ENCODE assay signal across 17 cellular contexts in the genomic region with DNA sequence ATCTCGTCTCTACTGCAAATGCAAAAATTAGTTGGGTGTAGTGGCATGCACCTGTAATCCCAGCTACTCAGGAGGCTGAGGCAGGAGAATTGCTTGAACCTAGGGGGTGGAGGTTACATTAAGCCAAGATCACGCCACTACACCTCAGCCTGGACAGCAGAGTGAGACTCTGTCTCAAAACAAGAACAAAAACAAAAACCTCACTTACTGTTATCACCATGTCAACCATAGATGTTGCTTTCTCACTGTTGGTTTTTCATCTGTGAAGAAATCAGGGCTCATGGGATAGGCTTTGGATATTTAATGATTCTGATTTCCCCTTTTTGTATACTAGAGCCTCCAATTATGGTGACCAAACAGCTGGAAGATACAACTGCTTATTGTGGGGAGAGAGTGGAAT. TPM values are rescaled to one million over a fixed set of nuclear protein-coding genes. Genes with fewer than 3 reads are reported as not detected.
DNase-seq lines count a peak whose midpoint lies in the region; ATAC-seq and TF ChIP-seq lines count a peak whose summit lies in the region.
"Had no signal": no experiment of that assay in that cellular context is flagged by ENCODE, and none has a peak within 500 bp of the region (broad histone marks: within the 10 kb centered on the region; RNA-seq: fewer than 3 reads in every experiment).

No MANE protein-coding gene starts in this region.

- H3K27me3 ChIP-seq in gastrocnemius medialis: no peaks in the 10 kb centered on the region

- intact Hi-C loops in activated B cell treated with CpG ODN at 0.5 μM for 24 hours (cut with micrococcal nuclease) (loop anchor here (1.0 kb wide), 1 partner anchor 12 kb away; no protein-coding TSS in a partner anchor), gastrocnemius medialis (cut with DNase I; ENCODE audit: low total_unique reads) (no loop called here)

- H3K36me3 Mint-ChIP-seq in stimulated activated naive CD8-positive, alpha-beta T cell treated with anti-CD3 and anti-CD28 coated beads, Interleukin-15, Interleukin-2, amounts not matched to agents 100 ng/mL and 50 ng/mL, for 24 hours (ENCODE audit: low read depth): no peaks in the 10 kb centered on the region
- no peaks in the 10 kb centered on the region for H3K36me3 Mint-ChIP-seq in activated B cell treated with CpG ODN at 0.5 μM for 24 hours (ENCODE audit: low read depth)
- H3K36me3 Mint-ChIP-seq in WTC11: no peaks in the 10 kb centered on the region

- H3K4me1 Mint-ChIP-seq in stimulated activated naive CD8-positive, alpha-beta T cell treated with anti-CD3 and anti-CD28 coated beads, Interleukin-15, Interleukin-2, amounts not matched to agents 100 ng/mL and 50 ng/mL, for 24 hours (ENCODE audit: low read depth): peaks cover 7% of the 10 kb centered on the region
- H3K4me1 Mint-ChIP-seq in activated B cell treated with CpG ODN at 0.5 μM for 24 hours: peaks cover 14% of the 10 kb centered on the region
- no peaks in the 10 kb centered on the region for H3K4me1 Mint-ChIP-seq in WTC11

- H3K27me3 Mint-ChIP-seq in stimulated activated naive CD8-positive, alpha-beta T cell treated with anti-CD3 and anti-CD28 coated beads, Interleukin-15, Interleukin-2, amounts not matched to agents 100 ng/mL and 50 ng/mL, for 24 hours: peaks cover 27% of the 10 kb centered on the region
- peaks cover 2% of the 10 kb centered on the region for H3K27me3 Mint-ChIP-seq in activated B cell treated with CpG ODN at 0.5 μM for 24 hours
- peaks cover 11% of the 10 kb centered on the region for H3K27me3 Mint-ChIP-seq in WTC11 (ENCODE audit: low read depth)

- no peak overlapping the region for H3K4me3 Mint-ChIP-seq in stimulated activated naive CD8-positive, alpha-beta T cell treated with anti-CD3 and anti-CD28 coated beads, Interleukin-15, Interleukin-2, amounts not matched to agents 100 ng/mL and 50 ng/mL, for 24 hours
- H3K4me3 Mint-ChIP-seq in activated B cell treated with CpG ODN at 0.5 μM for 24 hours (no peak overlapping the region), WTC11 (no peak overlapping the region)
- H3K4me3 Mint-ChIP-seq: CD4-positive, alpha-beta T cell had no signal

- no peaks in the 10 kb centered on the region for H3K9me3 Mint-ChIP-seq in stimulated activated naive CD8-positive, alpha-beta T cell treated with anti-CD3 and anti-CD28 coated beads, Interleukin-15, Interleukin-2, amounts not matched to agents 100 ng/mL and 50 ng/mL, for 24 hours
- no peaks in the 10 kb centered on the region for H3K9me3 Mint-ChIP-seq in activated B cell treated with CpG ODN at 0.5 μM for 24 hours
- H3K9me3 Mint-ChIP-seq in WTC11: no peaks in the 10 kb centered on the region
- H3K9me3 Mint-ChIP-seq: CD4-positive, alpha-beta T cell; IgD-negative memory B cell had no signal

- no peaks in the 10 kb centered on the region for H3K9me3 ChIP-seq in gastrocnemius medialis

- peak overlapping the region; percentile 63 to 80 (median 76) for H3K27ac ChIP-seq in gastrocnemius medialis

- POLR2A ChIA-PET in activated B cell treated with CpG ODN at 0.5 μM for 24 hours (lab: Charles Lee): interaction anchor here (0.6 to 0.8 kb wide), 3 partner anchors 19 to 96 kb away, joined by 3 to 4 read pairs (median 3); no protein-coding TSS in a partner anchor
- POLR2A ChIA-PET in WTC11 (lab: Charles Lee): no interaction called here

- peaks cover 4 to 96% of the 10 kb centered on the region in 2 donors for H3K36me3 ChIP-seq in gastrocnemius medialis

- H3K4me1 ChIP-seq in gastrocnemius medialis: peaks cover 0 to 5% of the 10 kb centered on the region in 2 donors

- TF ChIP-seq POLR2A in gastrocnemius medialis (IDR thresholded peaks at IDR 0.05): no peak

- no peak for ATAC-seq in stimulated activated naive CD8-positive, alpha-beta T cell treated with anti-CD3 and anti-CD28 coated beads, Interleukin-15, Interleukin-2, amounts not matched to agents 100 U/mL and 50 U/mL, for 24 hours
- ATAC-seq in activated B cell treated with CpG ODN at 0.5 μM for 24 hours (ENCODE audit: low read depth) (peak; percentile 28), gastrocnemius medialis (no peak), WTC11 (no peak)

- in situ Hi-C loops in gastrocnemius medialis (cut with MboI; ENCODE audit: low sequenced_read_pairs in 4 of 4): no loop called here

- H3K27ac Mint-ChIP-seq in stimulated activated naive CD8-positive, alpha-beta T cell treated with anti-CD3 and anti-CD28 coated beads, Interleukin-15, Interleukin-2, amounts not matched to agents 100 ng/mL and 50 ng/mL, for 24 hours: peak overlapping the region; percentile 33
- peak overlapping the region; percentile 22 for H3K27ac Mint-ChIP-seq in activated B cell treated with CpG ODN at 0.5 μM for 24 hours
- H3K27ac Mint-ChIP-seq in WTC11: no peak overlapping the region
- H3K27ac Mint-ChIP-seq: CD4-positive, alpha-beta T cell; IgD-negative memory B cell had no signal

- no peak overlapping the region for H3K4me3 ChIP-seq in gastrocnemius medialis

- CTCF ChIA-PET in activated B cell treated with CpG ODN at 0.5 μM for 24 hours (lab: Charles Lee): no interaction called here
- CTCF ChIA-PET in WTC11 (lab: Charles Lee): no interaction called here

- DNase-seq in stimulated activated naive CD8-positive, alpha-beta T cell treated with anti-CD3 and anti-CD28 coated beads, Interleukin-15, Interleukin-2, amounts not matched to agents 100 U/mL and 50 U/mL, for 24 hours: no peak
- DNase-seq in activated B cell treated with CpG ODN at 0.5 μM for 24 hours (no peak), gastrocnemius medialis (no peak), WTC11 (ENCODE audit: low spot score) (no peak), HT-29 (ENCODE audit: low spot score) (no peak)
- no peak for DNase-seq in stimulated activated CD8-positive, alpha-beta memory T cell treated with anti-CD3 and anti-CD28 coated beads, Interleukin-4, amount 100 ng/mL, for 48 hours
- DNase-seq: ACHN; C1 segment of cervical spinal cord; Calu3; CD4-positive, alpha-beta T cell; DMS 273 treated with DMSO at 0.1 percent for 48 hours; EL had no signal

- TF ChIP-seq CTCF in activated B cell treated with CpG ODN at 0.5 μM for 24 hours (IDR thresholded peaks at IDR 0.05) (no peak), gastrocnemius medialis (IDR thresholded peaks at IDR 0.05 in 4 of 5, conservative IDR thresholded peaks at IDR 0.05 in 1 of 5) (no peak), WTC11 (IDR thresholded peaks at IDR 0.05) (no peak)

TF ChIP-seq in WTC11, 78 proteins besides CTCF, POLR2A, EP300 and RAD21 (continues in another document):
- TF ChIP-seq, protein P1, sequence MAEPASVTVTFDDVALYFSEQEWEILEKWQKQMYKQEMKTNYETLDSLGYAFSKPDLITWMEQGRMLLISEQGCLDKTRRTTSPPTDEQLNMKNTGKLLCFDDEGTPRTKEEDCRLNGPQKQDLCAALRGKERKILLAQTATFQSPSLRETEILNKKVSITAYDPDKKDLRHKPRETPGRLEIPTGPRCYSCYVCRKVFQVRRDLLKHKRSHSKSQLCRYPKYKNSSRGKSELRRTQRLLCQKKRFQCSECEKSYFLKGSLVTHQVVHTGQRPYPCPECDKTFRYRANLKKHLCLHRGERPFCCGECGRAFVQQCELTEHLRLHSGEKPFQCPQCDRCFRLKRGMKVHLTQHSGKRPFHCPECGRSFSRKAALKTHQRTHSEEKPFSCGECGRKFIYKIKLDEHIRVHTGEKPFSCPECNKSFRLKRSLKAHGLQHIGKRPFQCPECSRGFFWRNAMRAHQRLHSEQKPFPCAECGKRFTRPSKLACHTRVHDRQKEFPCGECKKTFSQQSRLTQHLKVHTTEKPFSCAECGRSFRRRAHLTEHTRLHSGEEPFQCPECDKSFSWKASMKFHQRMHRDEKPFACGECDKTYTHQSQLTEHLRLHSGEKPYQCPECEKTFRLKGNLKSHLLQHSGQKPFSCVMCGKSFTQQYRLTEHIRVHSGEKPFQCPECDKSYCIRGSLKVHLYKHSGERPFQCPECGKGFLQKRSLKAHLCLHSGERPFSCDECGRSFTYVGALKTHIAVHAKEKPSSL (CRISPR knock-in tag; conservative IDR thresholded peaks at IDR 0.05): no peak
- TF ChIP-seq, protein P2, sequence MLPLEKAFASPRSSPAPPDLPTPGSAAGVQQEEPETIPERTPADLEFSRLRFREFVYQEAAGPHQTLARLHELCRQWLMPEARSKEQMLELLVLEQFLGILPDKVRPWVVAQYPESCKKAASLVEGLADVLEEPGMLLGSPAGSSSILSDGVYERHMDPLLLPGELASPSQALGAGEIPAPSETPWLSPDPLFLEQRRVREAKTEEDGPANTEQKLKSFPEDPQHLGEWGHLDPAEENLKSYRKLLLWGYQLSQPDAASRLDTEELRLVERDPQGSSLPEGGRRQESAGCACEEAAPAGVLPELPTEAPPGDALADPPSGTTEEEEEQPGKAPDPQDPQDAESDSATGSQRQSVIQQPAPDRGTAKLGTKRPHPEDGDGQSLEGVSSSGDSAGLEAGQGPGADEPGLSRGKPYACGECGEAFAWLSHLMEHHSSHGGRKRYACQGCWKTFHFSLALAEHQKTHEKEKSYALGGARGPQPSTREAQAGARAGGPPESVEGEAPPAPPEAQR (CRISPR knock-in tag; IDR thresholded peaks at IDR 0.05): no peak
- TF ChIP-seq TEAD1 (CRISPR knock-in tag; IDR thresholded peaks at IDR 0.05) (no peak), FOXJ3 (CRISPR knock-in tag; IDR thresholded peaks at IDR 0.05; ENCODE audit: borderline replicate concordance) (no peak), ZNF138 (CRISPR knock-in tag; conservative IDR thresholded peaks at IDR 0.05) (no peak), SMAD4 (CRISPR knock-in tag; IDR thresholded peaks at IDR 0.05) (no peak)
- TF ChIP-seq, protein P3, sequence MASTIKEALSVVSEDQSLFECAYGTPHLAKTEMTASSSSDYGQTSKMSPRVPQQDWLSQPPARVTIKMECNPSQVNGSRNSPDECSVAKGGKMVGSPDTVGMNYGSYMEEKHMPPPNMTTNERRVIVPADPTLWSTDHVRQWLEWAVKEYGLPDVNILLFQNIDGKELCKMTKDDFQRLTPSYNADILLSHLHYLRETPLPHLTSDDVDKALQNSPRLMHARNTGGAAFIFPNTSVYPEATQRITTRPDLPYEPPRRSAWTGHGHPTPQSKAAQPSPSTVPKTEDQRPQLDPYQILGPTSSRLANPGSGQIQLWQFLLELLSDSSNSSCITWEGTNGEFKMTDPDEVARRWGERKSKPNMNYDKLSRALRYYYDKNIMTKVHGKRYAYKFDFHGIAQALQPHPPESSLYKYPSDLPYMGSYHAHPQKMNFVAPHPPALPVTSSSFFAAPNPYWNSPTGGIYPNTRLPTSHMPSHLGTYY (CRISPR knock-in tag; IDR thresholded peaks at IDR 0.05): no peak

RNA-seq across cellular contexts. Expression of a gene that starts 49.7 kb away (rescaled TPM):
- total RNA-seq in activated B cell treated with CpG ODN at 0.5 μM for 24 hours: 36.8 and 42.7 TPM in 2 replicates
- 10 to 100 TPM; 32.3 to 67.3 (median 36.1) TPM for total RNA-seq in gastrocnemius medialis
- 17.6 to 19.8 TPM (median 19.1 TPM) in 3 replicates for total RNA-seq in WTC11 (2021)
- 28.4 and 74.1 TPM in 2 replicates for total RNA-seq in HT-29 (2014; rRNA removed; shearing (Covaris generic))

RNA-seq across cellular contexts. Expression of a gene that starts 52.9 kb away (rescaled TPM):
- total RNA-seq in activated B cell treated with CpG ODN at 0.5 μM for 24 hours: not detected in 2 replicates
- total RNA-seq in gastrocnemius medialis: 1,000 to 10,000 TPM; 2,958 to 5,874 (median 4,932) TPM
- not detected in 3 replicates for total RNA-seq in WTC11 (2021)
- total RNA-seq in HT-29 (2014; rRNA removed; shearing (Covaris generic)): 0.10 TPM in 1 of 2 replicates, not detected in the other
- total RNA-seq: A172; Calu3; CD4-positive, alpha-beta T cell; H4; HT1080 had no signal

Comparison
In these comparisons a context has a peak if more than half of its experiments do, and no peak if none do; other contexts are left out.
1. RNA of a gene that starts 52.9 kb away (total RNA-seq): 2,958 to 5,874 TPM in gastrocnemius medialis; not detected in activated B cell treated with CpG ODN at 0.5 μM for 24 hours, not detected in WTC11 and 0.10 TPM in HT-29; every median in the first group is over 1,000 times any median in the second.